Comparison of ENCODE assay signal across 1 cellular context in the genomic region with DNA sequence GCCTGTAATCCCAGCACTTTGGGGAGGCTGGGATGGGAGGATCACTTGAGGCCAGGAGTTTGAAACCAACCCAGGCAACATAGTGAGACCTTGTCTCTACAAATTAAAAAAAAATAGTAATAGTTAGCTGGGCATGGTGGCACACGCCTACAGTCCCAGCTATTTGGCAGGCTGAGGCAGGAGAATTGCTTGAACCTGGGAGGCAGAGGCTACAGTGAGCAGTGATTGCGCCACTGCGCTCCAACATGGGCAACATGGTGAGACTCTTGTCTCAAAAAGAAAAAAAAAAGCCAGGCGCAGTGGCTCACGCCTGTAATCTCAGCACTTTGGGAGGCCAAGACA.
TF ChIP-seq lines count a peak whose summit lies in the region.

No MANE protein-coding gene starts in this region.

TF ChIP-seq in WTC11, 78 proteins besides CTCF, POLR2A, EP300 and RAD21 (continued from another document):
- no peak for TF ChIP-seq GRHL2 (CRISPR knock-in tag; IDR thresholded peaks at IDR 0.05; ENCODE audit: insufficient replicate concordance, severe bottlenecking)
- TF ChIP-seq PREB (CRISPR knock-in tag; IDR thresholded peaks at IDR 0.05; ENCODE audit: borderline replicate concordance) = no peak
- TF ChIP-seq, protein P1, sequence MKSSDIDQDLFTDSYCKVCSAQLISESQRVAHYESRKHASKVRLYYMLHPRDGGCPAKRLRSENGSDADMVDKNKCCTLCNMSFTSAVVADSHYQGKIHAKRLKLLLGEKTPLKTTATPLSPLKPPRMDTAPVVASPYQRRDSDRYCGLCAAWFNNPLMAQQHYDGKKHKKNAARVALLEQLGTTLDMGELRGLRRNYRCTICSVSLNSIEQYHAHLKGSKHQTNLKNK (CRISPR knock-in tag; IDR thresholded peaks at IDR 0.05) = no peak
- TF ChIP-seq ZNF232 (CRISPR knock-in tag; IDR thresholded peaks at IDR 0.05) = no peak
- TF ChIP-seq NR2C2 (CRISPR knock-in tag; IDR thresholded peaks at IDR 0.05) = no peak
- no peak for TF ChIP-seq PRRX2 (CRISPR knock-in tag; IDR thresholded peaks at IDR 0.05)
- no peak for TF ChIP-seq ZNF281 (CRISPR knock-in tag; IDR thresholded peaks at IDR 0.05)
- no peak for TF ChIP-seq HMGA2 (CRISPR knock-in tag; IDR thresholded peaks at IDR 0.05)
- no peak for TF ChIP-seq SMAD4 (CRISPR knock-in tag; IDR thresholded peaks at IDR 0.05)
